Comparison of ENCODE assay signal across 8 cellular contexts in genomic region chr1:226064816-226065248, GRCh38. TPM values are rescaled to one million over a fixed set of nuclear protein-coding genes. Genes with fewer than 3 reads are reported as not detected.
A peak's percentile ranks its signal among the peaks of the same experiment; 100 is the strongest.
DNase-seq lines count a peak whose midpoint lies in the region; ATAC-seq and TF ChIP-seq lines count a peak whose summit lies in the region.

No MANE protein-coding gene starts in this region.

- H3K9me3 ChIP-seq in PC-9 (ENCODE audit: insufficient read depth, low read depth) (no peaks in the 10 kb centered on the region), iPS-15b (ENCODE audit: control insufficient read depth, insufficient read depth, low read length) (no peaks in the 10 kb centered on the region), skeletal muscle tissue (ENCODE audit: control insufficient read depth in 3 of 3, low read length in 3 of 3) (no peaks in the 10 kb centered on the region)

- no peak overlapping the region for H2AFZ ChIP-seq in PC-9

- H3K4me3 ChIP-seq in PC-9 (peak overlapping the region; percentile 95), iPS-15b (ENCODE audit: low read depth, low read length) (peak overlapping the region; percentile 87), skeletal muscle tissue (ENCODE audit: low read length in 3 of 3) (peak overlapping the region; percentile 35 to 93 (median 77))

- H3K9me2 ChIP-seq in PC-9 (ENCODE audit: insufficient read depth), result no peaks in the 10 kb centered on the region

- intact Hi-C loops in PC-9 (cut with micrococcal nuclease; ENCODE audit: unreplicated experiment), result loop anchor here (1.0 to 10.0 kb wide), 10 partner anchors 18 to 638 kb away; partner anchors contain the start of genes LBR, PARP1 and TMEM63A

- H4K20me1 ChIP-seq in PC-9 (ENCODE audit: insufficient read depth), result peaks cover 55% of the 10 kb centered on the region

- peak overlapping the region; percentile 94; the same call in 1 of the 2 replicates for H3K27ac ChIP-seq in PC-9
- H3K27ac ChIP-seq in skeletal muscle tissue (ENCODE audit: low read depth, low read length), result no peak overlapping the region

- H3K79me2 ChIP-seq in PC-9 (ENCODE audit: low read depth), result peaks cover 72% of the 10 kb centered on the region

- H3K4me1 ChIP-seq in PC-9 (replicated peaks; ENCODE audit: insufficient read depth), result peaks cover 23% of the 10 kb centered on the region
- peaks cover 9% of the 10 kb centered on the region for H3K4me1 ChIP-seq in iPS-15b (ENCODE audit: control insufficient read depth, insufficient read depth, low read length)
- H3K4me1 ChIP-seq in skeletal muscle tissue (ENCODE audit: control insufficient read depth in 3 of 3, insufficient read depth in 3 of 3, low read length in 3 of 3), result peaks cover 12 to 30% (median 29%) of the 10 kb centered on the region in 3 donors

- H3K27me3 ChIP-seq in PC-9 (ENCODE audit: insufficient read depth, low read depth) (no peaks in the 10 kb centered on the region), iPS-15b (ENCODE audit: control insufficient read depth, insufficient read depth, low read length) (no peaks in the 10 kb centered on the region), skeletal muscle tissue (ENCODE audit: control insufficient read depth in 3 of 3, insufficient read depth in 3 of 3, low read length in 3 of 3) (no peaks in the 10 kb centered on the region)

- POLR2A ChIA-PET in PC-9 (lab: Charles Lee; ENCODE audit: unreplicated experiment), result interaction anchor here (0.5 to 1.1 kb wide), 10 partner anchors 8 to 1079 kb away, joined by 3 to 6 read pairs (median 4); partner anchors contain the start of gene SDE2

- H3K9ac ChIP-seq in iPS-15b (ENCODE audit: low read depth, low read length), result no peak overlapping the region
- H3K9ac ChIP-seq in skeletal muscle tissue (ENCODE audit: low read depth in 1 of 3, low read length in 3 of 3), result no peak overlapping the region

- ATAC-seq in GM18867 (IDR thresholded peaks at IDR 0.05; ENCODE audit: unreplicated experiment), result no peak

- CTCF ChIA-PET in PC-9 (lab: Charles Lee), result interaction anchor here (0.6 to 1.9 kb wide), 24 partner anchors 13 to 619 kb away, joined by 3 to 50 read pairs (median 5); partner anchors contain the start of genes PARP1 and SDE2

- BruUV-seq in PC-9 (replicated peaks; lab: Mats Ljungman, UMichigan), result no TSS peak

- H3F3A ChIP-seq in PC-9 (ENCODE audit: insufficient read depth, low read depth), result peaks cover 55% of the 10 kb centered on the region

- peak overlapping the region; percentile 80 for H3K4me2 ChIP-seq in PC-9

- peaks cover 41% of the 10 kb centered on the region for H3K36me3 ChIP-seq in PC-9 (ENCODE audit: low read depth)
- H3K36me3 ChIP-seq in iPS-15b (ENCODE audit: control insufficient read depth, insufficient read depth, low read length), result peaks cover 8% of the 10 kb centered on the region
- H3K36me3 ChIP-seq in skeletal muscle tissue (ENCODE audit: control insufficient read depth in 3 of 3, insufficient read depth in 3 of 3, low read length in 3 of 3), result peaks cover 7 to 28% (median 27%) of the 10 kb centered on the region in 3 donors

- peak; percentile 79 for DNase-seq in DMS153 treated with DMSO at 0.1 percent for 48 hours (lab: John Stamatoyannopoulos, UW; ENCODE audit: unreplicated experiment)
- DNase-seq in HS-27A (ENCODE audit: low read depth), result peak; percentile 19
- peak in 1 of 2 experiments; percentile 43 for DNase-seq in PC-9
- peak; percentile 66 for DNase-seq in amniotic epithelial cell (ENCODE audit: low read depth)
- DNase-seq in NCI-H187 treated with DMSO at 0.1 percent for 48 hours (lab: John Stamatoyannopoulos, UW), result no peak

- peak; percentile 43 for TF ChIP-seq CTCF in PC-9 (conservative IDR thresholded peaks at IDR 0.05)

RNA-seq across cellular contexts. Expression of gene H3-3A, which starts 2.3 kb away (rescaled TPM):
- 404 and 584 TPM in 2 replicates for total RNA-seq in PC-9 (2021)
- total RNA-seq in skeletal muscle tissue, result 319 TPM
